Comparison of ENCODE assay signal across 8 cellular contexts in the genomic region with DNA sequence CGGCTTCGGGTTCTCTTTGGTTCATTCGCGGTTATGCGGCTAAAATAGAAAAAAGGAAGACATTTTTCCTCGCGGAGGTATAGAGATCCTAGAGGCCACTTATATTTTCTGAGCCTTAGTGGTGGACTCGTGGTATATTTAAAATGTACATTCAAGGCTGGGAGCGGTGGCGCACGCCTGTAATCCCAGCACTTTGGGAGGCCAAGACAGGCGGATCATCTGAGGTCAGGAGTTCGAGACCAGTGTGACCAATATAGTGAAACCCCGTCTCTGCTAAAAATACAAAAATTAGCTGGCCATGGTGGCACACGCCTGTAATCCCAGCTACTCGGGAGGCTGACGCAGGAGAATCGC. TPM values are rescaled to one million over a fixed set of nuclear protein-coding genes. Genes with fewer than 3 reads are reported as not detected.
DNase-seq lines count a peak whose midpoint lies in the region; TF ChIP-seq lines count a peak whose summit lies in the region.
"Not testable (repeated sequence)": the region's sequence is repeated elsewhere in the genome, so short reads cannot be mapped to it uniquely, and the experiment has no call there.
"Had no signal": no experiment of that assay in that cellular context is flagged by ENCODE, and none has a peak within 500 bp of the region (broad histone marks: within the 10 kb centered on the region; RNA-seq: fewer than 3 reads in every experiment).

No MANE protein-coding gene starts in this region.

- H2BK12ac ChIP-seq in neuronal stem cell (ENCODE audit: low read length): not testable (repeated sequence)

- not testable (repeated sequence) for H3K9me3 ChIP-seq in Caco-2; MM.1S (replicated peaks; ENCODE audit: insufficient read depth, low read length); ascending aorta; hepatocyte (ENCODE audit: low read depth); neuronal stem cell (replicated peaks in 1 of 2; ENCODE audit: control insufficient read depth in 2 of 2, insufficient read depth in 1 of 2, low read depth in 1 of 2, low read length in 2 of 2); spleen

- not testable (repeated sequence) for H3K27ac ChIP-seq in MM.1S (ENCODE audit: low read length); ascending aorta; hepatocyte; neuronal stem cell (replicated peaks; ENCODE audit: low read length)
- H3K27ac ChIP-seq in spleen: peak overlapping the region in 4 of 8 donors; percentile 85 to 91 (median 90)

- 0 out of 2 replicates have a peak overlapping the region, but pooled peaks have one; percentile 2 for H3K4me3 ChIP-seq in Caco-2 (ENCODE audit: low read depth, low read length)
- peak overlapping the region; percentile 15; the same call in 1 of the 2 replicates for H3K4me3 ChIP-seq in MM.1S (ENCODE audit: low read length)
- H3K4me3 ChIP-seq in ascending aorta: peak overlapping the region; percentile 59 to 85
- peak overlapping the region; percentile 72 for H3K4me3 ChIP-seq in epithelial cell of esophagus (ENCODE audit: low read length)
- not testable (repeated sequence) for H3K4me3 ChIP-seq in hepatocyte; neuronal stem cell (ENCODE audit: low read length in 2 of 2)
- peak overlapping the region in 6 of 8 donors; percentile 91 to 99 (median 94) for H3K4me3 ChIP-seq in spleen

- POLR2A ChIA-PET in Caco-2 (lab: Charles Lee): interaction anchor here (0.6 to 1.4 kb wide), 7 partner anchors 9 to 486 kb away, joined by 3 to 16 read pairs (median 4); partner anchors contain the start of genes MORC2, TCN2 and TUG1

- not testable (repeated sequence) for H4K91ac ChIP-seq in neuronal stem cell (ENCODE audit: low read depth, low read length, poor library complexity)

- CTCF ChIA-PET in Caco-2 (lab: Charles Lee): interaction anchor here (1.0 kb wide), 1 partner anchor 76 kb away, joined by 3 read pairs; the partner anchor contains the start of gene DUSP18

- not testable (repeated sequence) for H2BK5ac ChIP-seq in neuronal stem cell (ENCODE audit: low read length)

- H3K23ac ChIP-seq in neuronal stem cell (ENCODE audit: low read depth, low read length, poor library complexity): not testable (repeated sequence)

- not testable (repeated sequence) for H3K79me1 ChIP-seq in neuronal stem cell (ENCODE audit: low read depth, low read length)

- H4K20me1 ChIP-seq in MM.1S (ENCODE audit: insufficient read depth, low read length); hepatocyte (ENCODE audit: insufficient read depth, poor library complexity, severe bottlenecking): not testable (repeated sequence)

- H2AK5ac ChIP-seq in neuronal stem cell (ENCODE audit: low read depth, low read length): not testable (repeated sequence)

- not testable (repeated sequence) for H2BK120ac ChIP-seq in neuronal stem cell (ENCODE audit: low read depth, low read length)

- H3F3A ChIP-seq in MM.1S (ENCODE audit: insufficient read depth, low read length): not testable (repeated sequence)

- not testable (repeated sequence) for DNase-seq in Caco-2; MM.1S; ascending aorta (ENCODE audit: low spot score in 2 of 2); epithelial cell of esophagus (ENCODE audit: low read depth); hepatocyte (ENCODE audit: low spot score); neuronal stem cell (ENCODE audit: low spot score); spleen

- peaks cover 14% of the 10 kb centered on the region for H3K36me3 Mint-ChIP-seq in Caco-2 (ENCODE audit: insufficient read depth, unreplicated experiment)

- H3K4me1 Mint-ChIP-seq in Caco-2 (ENCODE audit: low read depth, unreplicated experiment): not testable (repeated sequence)

- not testable (repeated sequence) for H4K8ac ChIP-seq in neuronal stem cell (ENCODE audit: low read depth, low read length)

- not testable (repeated sequence) for H3K18ac ChIP-seq in neuronal stem cell (ENCODE audit: low read length)

- not testable (repeated sequence) for H3K9me2 ChIP-seq in MM.1S (replicated peaks; ENCODE audit: insufficient read depth, low read length); hepatocyte (replicated peaks; ENCODE audit: insufficient read depth)

- H3K4me3 Mint-ChIP-seq in Caco-2 (ENCODE audit: unreplicated experiment): not testable (repeated sequence)

- H3K9ac ChIP-seq in MM.1S (ENCODE audit: low read length); neuronal stem cell (ENCODE audit: low read depth, low read length, poor library complexity): not testable (repeated sequence)

- H3K79me2 ChIP-seq in MM.1S (ENCODE audit: low read length): peaks cover 37% of the 10 kb centered on the region
- H3K79me2 ChIP-seq in hepatocyte: peaks cover 20% of the 10 kb centered on the region

- intact Hi-C loops in Caco-2 (cut with micrococcal nuclease; ENCODE audit: unreplicated experiment) (loop anchor here (1.0 kb wide), 1 partner anchor 18 kb away; the partner anchor contains the start of gene GAL3ST1), ascending aorta (cut with DNase I) (loop anchor here (1.0 to 5.0 kb wide), 3 partner anchors 43 to 514 kb away; partner anchors contain the start of genes DUSP18, SELENOM and SLC35E4)
- intact Hi-C loops in spleen (cut with DNase I; ENCODE audit: low total_unique reads): not testable (repeated sequence)

- H3K4me1 ChIP-seq in Caco-2: not testable (repeated sequence)
- 0 out of 2 replicates have a peak, but pooled peaks cover 10% of the 10 kb centered on the region for H3K4me1 ChIP-seq in MM.1S (ENCODE audit: low read length)
- H3K4me1 ChIP-seq in ascending aorta: peaks cover 6 to 15% of the 10 kb centered on the region in 2 donors
- peaks cover 11% of the 10 kb centered on the region for H3K4me1 ChIP-seq in hepatocyte (ENCODE audit: insufficient read depth)
- H3K4me1 ChIP-seq in neuronal stem cell (ENCODE audit: control insufficient read depth in 2 of 2, insufficient read depth in 1 of 2, low read depth in 1 of 2, low read length in 2 of 2): peaks cover 7 to 10% of the 10 kb centered on the region in 2 donors
- peaks cover 19 to 34% (median 25%) of the 10 kb centered on the region in 6 donors for H3K4me1 ChIP-seq in spleen

- H3K9me3 Mint-ChIP-seq in Caco-2 (ENCODE audit: unreplicated experiment): not testable (repeated sequence)

- not testable (repeated sequence) for H3K27me3 ChIP-seq in Caco-2 (replicated peaks; ENCODE audit: control insufficient read depth, insufficient read depth, low read length); ascending aorta; hepatocyte; neuronal stem cell (ENCODE audit: control insufficient read depth in 3 of 3, insufficient read depth in 3 of 3, low read depth in 1 of 3, low read length in 3 of 3); spleen (replicated peaks in 1 of 7)
- H3K27me3 ChIP-seq in MM.1S (replicated peaks; ENCODE audit: insufficient read depth, low read length): peaks cover 28% of the 10 kb centered on the region

- not testable (repeated sequence) for BruUV-seq in Caco-2 (replicated peaks; lab: Mats Ljungman, UMichigan)

- not testable (repeated sequence) for H3K36me3 ChIP-seq in Caco-2 (ENCODE audit: control insufficient read depth, insufficient read depth, low read length); MM.1S (replicated peaks; ENCODE audit: insufficient read depth, low read length); hepatocyte (replicated peaks; ENCODE audit: insufficient read depth, low read depth)
- peaks cover 18 to 20% of the 10 kb centered on the region in 2 donors for H3K36me3 ChIP-seq in ascending aorta
- peaks cover 15 to 23% of the 10 kb centered on the region in 2 donors for H3K36me3 ChIP-seq in neuronal stem cell (replicated peaks in 1 of 2; ENCODE audit: control insufficient read depth in 2 of 2, insufficient read depth in 2 of 2, low read length in 2 of 2)
- peaks cover 3 to 25% (median 23%) of the 10 kb centered on the region in 6 donors for H3K36me3 ChIP-seq in spleen

- not testable (repeated sequence) for H3K27ac Mint-ChIP-seq in Caco-2 (ENCODE audit: unreplicated experiment)

- not testable (repeated sequence) for H3K27me3 Mint-ChIP-seq in Caco-2 (ENCODE audit: insufficient read depth, unreplicated experiment)

- 48% methylated on average over 18 of the region's 18 CpGs for WGBS in hepatocyte (ENCODE audit: low lambda C conversion rate, missing lambda C conversion rate)
- no CpG with 5 or more reads among the region's 18 CpGs for WGBS in neuronal stem cell (ENCODE audit: extremely low coverage in 2 of 2, insufficient read length in 2 of 2, insufficient replicate concordance in 1 of 2), 2 donors
- WGBS in spleen, 5 donors: 35 to 45% (median 36%) methylated on average over 18 of the region's 18 CpGs

- not testable (repeated sequence) for TF ChIP-seq CTCF in Caco-2 (IDR thresholded peaks at IDR 0.05; ENCODE audit: insufficient read depth in 1 of 2, low read depth in 1 of 2, low read length in 1 of 2, severe bottlenecking in 1 of 2, unreplicated experiment in 1 of 2); MM.1S (IDR thresholded peaks at IDR 0.05; ENCODE audit: low read length); ascending aorta (IDR thresholded peaks at IDR 0.05); epithelial cell of esophagus (IDR thresholded peaks at IDR 0.05; ENCODE audit: insufficient read depth, low read depth, low read length, missing control alignments); hepatocyte (IDR thresholded peaks at IDR 0.05; ENCODE audit: poor library complexity); spleen (IDR thresholded peaks at IDR 0.05 in 8 of 11, conservative IDR thresholded peaks at IDR 0.05 in 3 of 11)

- not testable (repeated sequence) for H2AFZ ChIP-seq in MM.1S (ENCODE audit: low read length); hepatocyte
- peak overlapping the region; percentile 19 for H2AFZ ChIP-seq in neuronal stem cell (ENCODE audit: low read length)

- H3K4ac ChIP-seq in neuronal stem cell (ENCODE audit: low read length): not testable (repeated sequence)

- H2BK15ac ChIP-seq in neuronal stem cell (ENCODE audit: low read length): not testable (repeated sequence)

- not testable (repeated sequence) for TF ChIP-seq POLR2A in spleen (IDR thresholded peaks at IDR 0.05)

- H3K4me2 ChIP-seq in MM.1S (ENCODE audit: low read depth, low read length) (peak overlapping the region; percentile 77; the same call in 1 of the 2 replicates), hepatocyte (peak overlapping the region; percentile 65)
- not testable (repeated sequence) for H3K4me2 ChIP-seq in neuronal stem cell (ENCODE audit: insufficient read depth, low read length, poor library complexity, severe bottlenecking)

- H3K14ac ChIP-seq in neuronal stem cell (ENCODE audit: low read length): not testable (repeated sequence)

RNA-seq across cellular contexts. Expression of gene PES1, which starts 0.6 kb away (rescaled TPM):
- total RNA-seq in Caco-2 (2022) (110 and 117 TPM in 2 replicates), ascending aorta (24.7 TPM), hepatocyte (42.4 and 45.8 TPM in 2 replicates), spleen (10 to 100 TPM; 39.0 to 61.5 (median 49.5) TPM)
- polyA plus RNA-seq in hepatocyte (54.7 and 59.5 TPM in 2 replicates), spleen (10 to 100 TPM; 45.4 to 72.7 (median 49.0) TPM)
- 42.0 TPM for polyA plus RNA-seq in neuronal stem cell (2013, experiment 1 of 2)
- 42.4 TPM for polyA plus RNA-seq in neuronal stem cell (2013, experiment 2 of 2)

RNA-seq across cellular contexts. Expression of gene TCN2, which starts 14.6 kb away (rescaled TPM):
- total RNA-seq in Caco-2 (2022): 11.9 and 13.8 TPM in 2 replicates
- 56.8 TPM for total RNA-seq in ascending aorta
- 26.2 and 28.8 TPM in 2 replicates for total RNA-seq in hepatocyte
- polyA plus RNA-seq in hepatocyte: 35.5 and 39.3 TPM in 2 replicates
- polyA plus RNA-seq in neuronal stem cell (2013, experiment 1 of 2): 22.2 TPM
- polyA plus RNA-seq in neuronal stem cell (2013, experiment 2 of 2): 21.8 TPM
- total RNA-seq in spleen: 100 to 1,000 TPM in 1 of 7 donors, 10 to 100 TPM in 6; 23.8 to 110 (median 73.7) TPM
- polyA plus RNA-seq in spleen: 10 to 100 TPM in 1 of 3 donors, 1 to 10 TPM in 2; 7.3 to 23.1 (median 9.7) TPM

RNA-seq across cellular contexts. Expression of gene GAL3ST1, which starts 17.9 kb away (rescaled TPM):
- 8.9 and 14.2 TPM in 2 replicates for total RNA-seq in Caco-2 (2022)
- not detected for total RNA-seq in ascending aorta
- total RNA-seq in hepatocyte: 11.4 and 13.0 TPM in 2 replicates
- 17.1 and 25.5 TPM in 2 replicates for polyA plus RNA-seq in hepatocyte
- polyA plus RNA-seq in neuronal stem cell (2013, experiment 1 of 2): 13.1 TPM
- 11.8 TPM for polyA plus RNA-seq in neuronal stem cell (2013, experiment 2 of 2)
- total RNA-seq in spleen: 1 to 10 TPM in 1 of 7 donors, under 1 TPM in 1, not detected in 5; 0.69 to 2.1 TPM
- under 1 TPM; 0.15 to 0.51 (median 0.17) TPM for polyA plus RNA-seq in spleen
- total RNA-seq: CD4-positive, alpha-beta T cell had no signal

RNA-seq across cellular contexts. Expression of gene SLC35E4, which starts 43.2 kb away (rescaled TPM):
- total RNA-seq in Caco-2 (2022) (0.27 and 0.74 TPM in 2 replicates), ascending aorta (38.1 TPM), hepatocyte (1.4 and 3.1 TPM in 2 replicates), spleen (1 to 10 TPM; 2.2 to 6.7 (median 4.7) TPM)
- polyA plus RNA-seq in hepatocyte (5.5 and 5.8 TPM in 2 replicates), spleen (1 to 10 TPM in 1 of 3 donors, under 1 TPM in 2; 0.37 to 1.6 (median 0.94) TPM)
- 4.1 TPM for polyA plus RNA-seq in neuronal stem cell (2013, experiment 1 of 2)
- 4.0 TPM for polyA plus RNA-seq in neuronal stem cell (2013, experiment 2 of 2)

RNA-seq across cellular contexts. Expression of gene SEC14L6, which starts 45.8 kb away (rescaled TPM):
- total RNA-seq in Caco-2 (2022) (0.14 TPM in 1 of 2 replicates, not detected in the other), ascending aorta (not detected), hepatocyte (0.07 and 0.36 TPM in 2 replicates), spleen (under 1 TPM in 5 of 7 donors, not detected in 2; 0.16 to 0.56 (median 0.23) TPM)
- polyA plus RNA-seq in hepatocyte (0.39 TPM in 1 of 2 replicates, not detected in the other), spleen (under 1 TPM; 0.03 to 0.06 (median 0.04) TPM)
- polyA plus RNA-seq in neuronal stem cell (2013, experiment 1 of 2): 1.6 TPM
- polyA plus RNA-seq in neuronal stem cell (2013, experiment 2 of 2): 1.8 TPM
- total RNA-seq: CD4-positive, alpha-beta T cell had no signal
